8 cellular contexts compared by ENCODE assay signal in the genomic region with DNA sequence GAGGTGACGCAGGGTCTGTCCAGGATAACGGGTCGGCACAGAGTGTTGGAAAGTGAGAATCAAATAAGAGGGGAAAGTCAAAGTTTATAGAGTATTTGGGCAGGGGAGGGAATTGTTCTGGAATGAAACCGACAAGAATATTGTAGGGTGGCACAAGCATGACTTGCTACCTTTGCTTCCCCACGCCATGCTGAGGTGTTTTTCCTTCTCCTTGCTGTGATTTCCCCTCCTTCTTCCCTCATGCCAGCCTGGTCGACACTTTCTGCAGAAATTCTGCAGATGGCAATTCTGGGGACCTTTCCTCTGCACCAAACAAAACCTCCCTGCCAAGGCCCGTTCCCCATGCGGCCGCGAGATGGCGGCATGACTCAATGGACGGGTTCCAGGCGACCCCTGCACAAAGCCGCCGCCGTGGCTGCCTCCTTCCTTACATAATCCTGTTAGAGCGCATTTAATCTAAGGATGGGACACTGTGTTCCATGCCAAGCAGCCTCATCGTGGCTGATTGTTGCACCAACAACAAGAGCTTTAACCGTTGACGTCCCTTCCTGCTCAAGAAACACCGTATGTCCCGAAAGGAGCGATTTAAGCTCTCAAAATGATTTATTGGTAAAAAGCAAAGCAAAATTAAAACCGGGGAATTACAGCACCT. TPM values are rescaled to one million over a fixed set of nuclear protein-coding genes. Genes with fewer than 3 reads are reported as not detected.
DNase-seq lines count a peak whose midpoint lies in the region; ATAC-seq and TF ChIP-seq lines count a peak whose summit lies in the region.

Gene MRO (minus strand): TSS at position 290 of the 652 bp plus-strand sequence. CDS start 10,616 bp downstream, outside the sequence.

- H3K27me3 ChIP-seq in hepatocyte (no peaks in the 10 kb centered on the region), rectal smooth muscle tissue (ENCODE audit: control insufficient read depth, insufficient read depth, low read length) (no peaks in the 10 kb centered on the region), aorta (ENCODE audit: control insufficient read depth in 1 of 2, insufficient read depth in 2 of 2, low read length in 1 of 2) (no peaks in the 10 kb centered on the region)

- intact Hi-C loops in aorta (cut with DNase I): loop anchor here (10.0 kb wide), 2 partner anchors 225 to 235 kb away; no protein-coding TSS in a partner anchor

- ATAC-seq in HG02938 (IDR thresholded peaks at IDR 0.05; ENCODE audit: unreplicated experiment) (peak; percentile 95), T-helper 17 cell (peak; percentile 99), aorta (ENCODE audit: low FRiP score) (peak; percentile 94)

- H3K27ac ChIP-seq in hepatocyte (no peak within 1 kb of the TSS), rectal smooth muscle tissue (ENCODE audit: low read depth, low read length) (no peak within 1 kb of the TSS), aorta (ENCODE audit: low read depth in 1 of 2, low read length in 2 of 2) (no peak within 1 kb of the TSS)

- peaks cover 6% of the 10 kb centered on the region for H3K36me3 Mint-ChIP-seq in T-helper 17 cell (ENCODE audit: low read depth)

- TF ChIP-seq CTCF in GM13977 (IDR thresholded peaks at IDR 0.05; ENCODE audit: extremely low read depth, insufficient read depth, missing control alignments) (peak; percentile 99), hepatocyte (IDR thresholded peaks at IDR 0.05; ENCODE audit: poor library complexity) (peak; percentile 98)

- peak; percentile 82 for DNase-seq in GM13977 (ENCODE audit: low spot score)
- DNase-seq in NCI-H1694 treated with DMSO at 0.1 percent for 48 hours (lab: John Stamatoyannopoulos, UW): peak; percentile 74
- peak; percentile 56 to 73 (median 64) for DNase-seq in T-helper 17 cell
- peak; percentile 36 to 92 (median 78) for DNase-seq in anterior cingulate cortex (lab: John Stamatoyannopoulos, UW)
- DNase-seq in hepatocyte (ENCODE audit: low spot score): peak; percentile 91
- DNase-seq in aorta: peak; percentile 88 to 92

- H4K20me1 ChIP-seq in hepatocyte (ENCODE audit: insufficient read depth, poor library complexity, severe bottlenecking): no peaks in the 10 kb centered on the region

- no peak within 1 kb of the TSS for H3K9ac ChIP-seq in rectal smooth muscle tissue (ENCODE audit: low read length)

- H3K4me3 Mint-ChIP-seq in T-helper 17 cell: no peak within 1 kb of the TSS

- H3K27ac Mint-ChIP-seq in T-helper 17 cell: no peak within 1 kb of the TSS

- in situ Hi-C loops in GM13977 (cut with MboI; ENCODE audit: low pct_unique_long_range_greater_than_20kb, low sequenced_read_pairs, unreplicated experiment): no loop called here

- no peaks in the 10 kb centered on the region for H3K9me2 ChIP-seq in hepatocyte (replicated peaks; ENCODE audit: insufficient read depth)

- H3K9me3 ChIP-seq in T-helper 17 cell (ENCODE audit: control insufficient read depth, low read length, poor library complexity, severe bottlenecking) (no peaks in the 10 kb centered on the region), hepatocyte (ENCODE audit: low read depth) (no peaks in the 10 kb centered on the region), aorta (ENCODE audit: control insufficient read depth, low read length) (no peaks in the 10 kb centered on the region)

- H3K27me3 Mint-ChIP-seq in T-helper 17 cell: peaks cover 21% of the 10 kb centered on the region

- H3K36me3 ChIP-seq in hepatocyte (replicated peaks; ENCODE audit: insufficient read depth, low read depth) (no peaks in the 10 kb centered on the region), rectal smooth muscle tissue (ENCODE audit: control insufficient read depth, insufficient read depth, low read length) (no peaks in the 10 kb centered on the region), aorta (ENCODE audit: control insufficient read depth in 1 of 2, insufficient read depth in 2 of 2, low read length in 1 of 2) (no peaks in the 10 kb centered on the region)

- H3K4me1 Mint-ChIP-seq in T-helper 17 cell: peaks cover 3% of the 10 kb centered on the region

- peak within 1 kb of the TSS; percentile 56 for H2AFZ ChIP-seq in hepatocyte

- H3K4me3 ChIP-seq in hepatocyte (peak within 1 kb of the TSS; percentile 19), rectal smooth muscle tissue (ENCODE audit: low read length) (peak within 1 kb of the TSS; percentile 62), aorta (ENCODE audit: low read length in 2 of 2) (peak within 1 kb of the TSS; percentile 31 to 52)

- no peaks in the 10 kb centered on the region for H3K79me2 ChIP-seq in hepatocyte

- peaks cover 3% of the 10 kb centered on the region for H3K4me1 ChIP-seq in hepatocyte (ENCODE audit: insufficient read depth)
- H3K4me1 ChIP-seq in rectal smooth muscle tissue (ENCODE audit: control insufficient read depth, insufficient read depth, low read length): peaks cover 8% of the 10 kb centered on the region
- no peaks in the 10 kb centered on the region for H3K4me1 ChIP-seq in aorta (ENCODE audit: control insufficient read depth in 1 of 2, insufficient read depth in 2 of 2, low read length in 2 of 2)

- WGBS in hepatocyte (ENCODE audit: low lambda C conversion rate, missing lambda C conversion rate): 6% methylated on average over 24 of the region's 24 CpGs
- WGBS in aorta, 2 donors: 1 to 2% methylated on average over 24 of the region's 24 CpGs

- H3K4me2 ChIP-seq in hepatocyte: peak within 1 kb of the TSS; percentile 89

RNA-seq across cellular contexts. Expression of gene MRO, which starts in this region (rescaled TPM):
- total RNA-seq in T-helper 17 cell (not detected), hepatocyte (2.0 and 3.1 TPM in 2 replicates), aorta (1 to 10 TPM; 1.7 to 3.2 TPM)
- polyA plus RNA-seq in hepatocyte (1.2 and 1.3 TPM in 2 replicates), aorta (1 to 10 TPM in 1 of 2 donors, under 1 TPM in 1; 0.13 to 2.3 TPM)

Comparison
In these comparisons a context has a peak if more than half of its experiments do, and no peak if none do; other contexts are left out.
1. Peak in DNase-seq and ATAC-seq in T-helper 17 cell; RNA of the gene not detected or under 1 TPM.